1 cellular context compared by ENCODE assay signal in the genomic region with DNA sequence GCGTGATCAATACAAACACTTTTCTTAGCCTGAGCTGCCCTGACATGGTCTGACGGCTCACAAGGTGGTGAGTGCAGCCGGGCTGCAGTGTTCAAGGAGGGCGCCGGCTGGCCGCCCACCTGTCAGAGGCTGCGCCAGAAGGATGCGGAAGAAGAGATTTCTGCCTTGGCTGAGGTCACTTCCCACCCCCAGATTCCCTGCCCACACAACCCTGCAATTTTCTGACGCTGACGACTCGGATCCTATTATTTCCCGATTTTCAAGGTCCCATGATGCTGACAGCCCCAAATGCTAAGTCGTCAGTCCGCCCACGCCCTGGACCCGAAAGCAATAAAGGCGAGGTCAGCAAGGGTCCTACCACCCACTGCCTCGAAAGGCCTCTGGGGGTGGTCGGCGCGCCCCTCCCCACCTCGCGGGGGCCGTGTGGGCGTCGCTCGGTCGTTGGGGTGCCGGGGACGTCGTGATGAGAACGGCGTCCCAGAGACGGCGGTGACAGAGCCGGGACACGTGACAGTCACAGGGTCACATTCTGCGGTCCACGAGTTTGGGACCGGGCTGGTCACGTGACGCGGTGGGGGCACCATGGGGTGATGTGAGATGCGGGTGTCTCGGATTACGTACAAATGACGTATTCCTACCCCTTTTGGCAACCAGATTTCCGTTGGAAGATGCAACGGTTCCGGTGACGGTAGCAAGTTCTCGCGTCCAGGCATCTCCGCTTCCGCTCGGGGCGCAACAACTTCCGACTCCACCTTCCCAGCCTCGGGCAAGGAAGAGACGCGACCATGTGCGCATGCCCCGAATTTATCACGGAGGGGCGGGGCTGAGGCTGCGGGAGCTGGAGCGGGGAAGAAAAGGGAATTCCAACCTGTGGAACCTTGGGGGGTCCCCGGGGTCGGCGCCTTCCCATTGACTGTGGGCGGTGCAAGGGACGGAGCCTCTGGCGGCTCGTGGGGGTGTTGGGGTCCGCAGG.
TF ChIP-seq lines count a peak whose summit lies in the region.

A gene with protein sequence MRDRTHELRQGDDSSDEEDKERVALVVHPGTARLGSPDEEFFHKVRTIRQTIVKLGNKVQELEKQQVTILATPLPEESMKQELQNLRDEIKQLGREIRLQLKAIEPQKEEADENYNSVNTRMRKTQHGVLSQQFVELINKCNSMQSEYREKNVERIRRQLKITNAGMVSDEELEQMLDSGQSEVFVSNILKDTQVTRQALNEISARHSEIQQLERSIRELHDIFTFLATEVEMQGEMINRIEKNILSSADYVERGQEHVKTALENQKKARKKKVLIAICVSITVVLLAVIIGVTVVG (plus strand): TSS at position 823 of the 973 bp plus-strand sequence. CDS start 248 bp downstream, outside the sequence.

TF ChIP-seq in SK-N-SH, 30 proteins besides CTCF, POLR2A, EP300 and RAD21 (continued from another document):
- no peak for TF ChIP-seq TEAD4 (IDR thresholded peaks at IDR 0.05; ENCODE audit: borderline replicate concordance, insufficient read depth)
- TF ChIP-seq NRF1 (IDR thresholded peaks at IDR 0.05; ENCODE audit: low read depth, low read length), result peak; percentile 46; the same call in 1 of the 2 replicates
- 0 out of 2 replicates have a peak, but pooled peaks have one; percentile 35 for TF ChIP-seq SIN3A (IDR thresholded peaks at IDR 0.05; ENCODE audit: borderline replicate concordance, low read depth, low read length)
- peak; percentile 89 for TF ChIP-seq MXI1 (IDR thresholded peaks at IDR 0.05; ENCODE audit: low read depth, low read length)
- TF ChIP-seq TCF12 (IDR thresholded peaks at IDR 0.05), result no peak
